In genomic region chr11:8691601-8692000, GRCh38 we compare ENCODE assay signal across 11 cellular contexts.
"Had no signal": no experiment of that assay in that cellular context is flagged by ENCODE, and none has a peak within 500 bp of the region (broad histone marks: within the 10 kb centered on the region; RNA-seq: fewer than 3 reads in every experiment).

No MANE protein-coding gene starts in this region.

- H3K9me3 ChIP-seq: body of pancreas, left lung, thoracic aorta, upper lobe of left lung had no signal

- H3K27ac ChIP-seq: body of pancreas, left lung, thoracic aorta, upper lobe of left lung had no signal

- ATAC-seq: body of pancreas, left lung had no signal

- H3K9me3 Mint-ChIP-seq: activated T-helper 1 cell treated with anti-CD3 and anti-CD28 coated beads, Interleukin-12 subunit alpha, Interleukin-12 subunit beta, Interleukin-2, Interleukin-4 antibody, amounts not matched to agents 30 ng/mL and 10 ng/mL and 1 ng/mL, durations not matched to agents 14 hours and 24 hours and 36 hours had no signal

- FAIRE-seq: frontal cortex, keratinocyte had no signal

- DNase-seq: activated CD4-positive, alpha-beta T cell treated with anti-CD3 and anti-CD28 coated beads, Interleukin-2, amount 50 U/mL, for 1 hour; activated naive CD4-positive, alpha-beta T cell; caudate nucleus; left lung; T1000 had no signal

- H3K4me3 Mint-ChIP-seq: activated T-helper 1 cell treated with anti-CD3 and anti-CD28 coated beads, Interleukin-12 subunit alpha, Interleukin-12 subunit beta, Interleukin-2, Interleukin-4 antibody, amounts not matched to agents 30 ng/mL and 10 ng/mL and 1 ng/mL, durations not matched to agents 14 hours and 24 hours and 36 hours had no signal

- H3K27ac Mint-ChIP-seq: activated T-helper 1 cell treated with anti-CD3 and anti-CD28 coated beads, Interleukin-12 subunit alpha, Interleukin-12 subunit beta, Interleukin-2, Interleukin-4 antibody, amounts not matched to agents 30 ng/mL and 10 ng/mL and 1 ng/mL, durations not matched to agents 14 hours and 24 hours and 36 hours had no signal

- H3K27me3 ChIP-seq: body of pancreas, left lung, upper lobe of left lung had no signal

- H3K4me3 ChIP-seq: body of pancreas, left lung, thoracic aorta, upper lobe of left lung had no signal
